Comparison of ENCODE assay signal across 16 cellular contexts in the genomic region with DNA sequence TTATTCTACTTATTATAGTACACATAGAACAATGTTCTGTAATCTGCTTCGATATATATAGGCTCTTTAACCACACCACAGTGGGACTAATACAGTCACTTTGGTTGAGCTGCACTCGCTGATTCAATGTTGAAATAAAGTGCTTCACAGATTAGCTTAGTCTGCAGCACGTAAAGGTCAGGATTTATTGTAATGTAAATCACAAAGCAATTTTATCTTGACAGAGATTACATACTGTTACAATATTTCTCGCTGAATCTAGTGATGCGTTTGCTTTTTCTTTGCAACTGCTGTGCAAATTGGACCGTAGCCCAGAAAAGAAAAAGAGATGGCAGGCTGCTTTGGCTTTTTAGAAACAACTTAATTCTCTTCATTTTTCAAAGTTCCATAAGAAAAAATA. TPM values are rescaled to one million over a fixed set of nuclear protein-coding genes. Genes with fewer than 3 reads are reported as not detected.
A peak's percentile ranks its signal among the peaks of the same experiment; 100 is the strongest.
DNase-seq lines count a peak whose midpoint lies in the region; ATAC-seq and TF ChIP-seq lines count a peak whose summit lies in the region.
"Had no signal": no experiment of that assay in that cellular context is flagged by ENCODE, and none has a peak within 500 bp of the region (broad histone marks: within the 10 kb centered on the region; RNA-seq: fewer than 3 reads in every experiment).

No MANE protein-coding gene starts in this region.

- WGBS in GM23248 (ENCODE audit: low coverage in 1 of 2, low lambda C conversion rate in 2 of 2, missing lambda C conversion rate in 2 of 2), 2 experiments = 3 to 5% methylated on average over 6 of the region's 6 CpGs
- WGBS in gastroesophageal sphincter (ENCODE audit: low coverage in 1 of 2), 2 donors = 11 to 29% methylated on average over 6 of the region's 6 CpGs

- no peak overlapping the region for H3K4me2 ChIP-seq in GM23248 (ENCODE audit: unreplicated experiment)

- H3K27ac ChIP-seq in GM23248 (no peak overlapping the region), gastroesophageal sphincter (no peak overlapping the region)
- H3K27ac ChIP-seq: cardiac muscle cell, uterus had no signal

- H3K36me3 ChIP-seq in GM23248 (ENCODE audit: low read depth) = no peaks in the 10 kb centered on the region
- H3K36me3 ChIP-seq in gastroesophageal sphincter = no peaks in the 10 kb centered on the region
- H3K36me3 ChIP-seq: cardiac muscle cell, uterus had no signal

- no peaks in the 10 kb centered on the region for H3K9me2 ChIP-seq in GM23248 (ENCODE audit: insufficient read depth)

- no peak for TF ChIP-seq EP300 in gastroesophageal sphincter (IDR thresholded peaks at IDR 0.05)

- no peaks in the 10 kb centered on the region for H3K79me2 ChIP-seq in GM23248 (ENCODE audit: insufficient read depth)

- in situ Hi-C loops in GM23248 (cut with MboI) (no loop called here), astrocyte of the spinal cord (cut with HindIII; ENCODE audit: low sequenced_read_pairs) (no loop called here)

- H3K4me1 ChIP-seq in GM23248 (ENCODE audit: insufficient read depth) = no peaks in the 10 kb centered on the region
- H3K4me1 ChIP-seq in gastroesophageal sphincter = peaks cover 0 to 11% (median 0%) of the 10 kb centered on the region in 3 donors
- H3K4me1 ChIP-seq: uterus had no signal

- TF ChIP-seq CTCF in astrocyte of the spinal cord (IDR thresholded peaks at IDR 0.05; ENCODE audit: low read depth, low read length) (no peak), gastroesophageal sphincter (IDR thresholded peaks at IDR 0.05) (no peak)

- H4K20me1 ChIP-seq in GM23248 (ENCODE audit: insufficient read depth) = no peaks in the 10 kb centered on the region

- H3K4me3 ChIP-seq in GM23248 = no peak overlapping the region
- no peak overlapping the region for H3K4me3 ChIP-seq in astrocyte of the spinal cord (ENCODE audit: low read depth, low read length)
- no peak overlapping the region for H3K4me3 ChIP-seq in gastroesophageal sphincter
- H3K4me3 ChIP-seq: cardiac muscle cell, uterus had no signal

- H2AFZ ChIP-seq in GM23248 = no peak overlapping the region

- ATAC-seq in GM19023 (IDR thresholded peaks at IDR 0.05; ENCODE audit: unreplicated experiment) = no peak
- no peak for ATAC-seq in gastroesophageal sphincter
- no peak for ATAC-seq in activated CD4-positive, CD25-positive, alpha-beta regulatory T cell treated with anti-CD3 and anti-CD28 coated beads, Interleukin-2, amount 50 U/mL, for 24 hours

- H3K9me3 ChIP-seq in GM23248 (ENCODE audit: low read depth) (no peaks in the 10 kb centered on the region), gastroesophageal sphincter (no peaks in the 10 kb centered on the region)
- H3K9me3 ChIP-seq: uterus had no signal

- no peak overlapping the region for H3K9ac ChIP-seq in GM23248

- TF ChIP-seq POLR2A in gastroesophageal sphincter (IDR thresholded peaks at IDR 0.05) = no peak

- H3F3A ChIP-seq in GM23248 (ENCODE audit: insufficient read depth) = no peaks in the 10 kb centered on the region

- H3K27me3 ChIP-seq in GM23248 (replicated peaks; ENCODE audit: insufficient read depth) = no peaks in the 10 kb centered on the region; the same call in 1 of the 2 replicates
- H3K27me3 ChIP-seq in gastroesophageal sphincter = no peaks in the 10 kb centered on the region
- H3K27me3 ChIP-seq: cardiac muscle cell, uterus had no signal

- peak; percentile 15 for DNase-seq in GM23248
- peak; percentile 6 for DNase-seq in NCI-H345 treated with DMSO at 0.1 percent for 48 hours (lab: John Stamatoyannopoulos, UW; ENCODE audit: unreplicated experiment)
- peak; percentile 35 for DNase-seq in astrocyte of the spinal cord (ENCODE audit: low read depth, low spot score)
- DNase-seq in middle frontal gyrus (ENCODE audit: extremely low spot score, low spot score) = peak; percentile 22
- DNase-seq in stimulated activated CD4-positive, alpha-beta T cell treated with anti-CD3 and anti-CD28 coated beads, Interleukin-4, amount 100 ng/mL, for 4 hours = no peak
- DNase-seq: activated naive CD4-positive, alpha-beta T cell treated with anti-CD3 and anti-CD28 coated beads, Interleukin-2, amount 10 ng/mL, durations not matched to agents 7 days and 5 days; activated T-cell treated with anti-CD3 and anti-CD28 coated beads for 4 hours; CD8-positive, alpha-beta memory T cell; midbrain; NCI-H2171; stimulated activated CD4-positive, alpha-beta T cell treated with anti-CD3 and anti-CD28 coated beads, Interleukin-2, amount 100 ng/mL, for 24 hours; uterus had no signal

RNA-seq across cellular contexts. Expression of gene CETN3, which starts 52.9 kb away (rescaled TPM):
- total RNA-seq in GM23248 (2014; rRNA removed; shearing (Covaris generic)) = 9.5 and 28.3 TPM in 2 replicates
- 28.5 and 29.8 TPM in 2 replicates for polyA plus RNA-seq in GM23248 (2016; fragmentation: Nextera tagmentation; extraction: Ambion mirVana)
- total RNA-seq in gastroesophageal sphincter = 10 to 100 TPM in 1 of 4 donors, 1 to 10 TPM in 3; 7.5 to 16.0 (median 8.7) TPM

Comparison
In these comparisons a context has a peak if more than half of its experiments do, and no peak if none do; other contexts are left out.
1. DNase-seq: peak in GM23248 (single experiment), NCI-H345 treated with DMSO at 0.1 percent for 48 hours (single experiment), astrocyte of the spinal cord (single experiment) and middle frontal gyrus (single experiment); none in stimulated activated CD4-positive, alpha-beta T cell treated with anti-CD3 and anti-CD28 coated beads, Interleukin-4, amount 100 ng/mL, for 4 hours (0 of 2).